8 cellular contexts compared by ENCODE assay signal in the genomic region with DNA sequence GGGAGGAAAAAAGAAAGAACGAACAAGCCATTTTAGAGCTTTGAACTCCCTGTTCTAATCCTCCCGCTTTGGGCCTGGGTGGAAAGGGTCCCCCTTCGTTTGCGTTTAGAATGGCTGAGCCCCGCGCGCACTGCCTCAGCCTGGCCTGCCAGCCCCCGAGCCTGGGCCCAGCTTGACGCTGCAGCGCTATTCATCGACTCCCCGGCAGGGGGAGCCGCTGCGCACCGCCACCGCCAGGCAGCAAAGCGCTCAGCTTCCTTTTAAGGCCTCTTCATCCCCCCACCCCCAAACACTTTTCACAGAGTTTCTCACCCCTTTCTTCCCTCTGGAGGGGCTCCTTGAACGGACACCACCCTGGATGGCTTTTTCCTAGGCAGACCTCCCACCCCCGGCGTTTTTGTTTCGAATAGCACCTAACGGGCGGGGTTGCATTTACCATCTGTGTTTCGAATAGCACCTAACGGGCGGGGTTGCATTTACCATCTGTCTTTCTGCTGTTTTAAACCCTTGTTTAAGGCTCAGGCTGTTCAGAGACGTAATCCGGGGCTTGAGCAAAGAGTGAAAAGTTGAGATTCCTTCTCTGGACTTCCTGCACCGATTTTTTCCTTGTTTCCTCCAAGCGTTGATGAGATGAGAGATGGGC. TPM values are rescaled to one million over a fixed set of nuclear protein-coding genes. Genes with fewer than 3 reads are reported as not detected.
DNase-seq lines count a peak whose midpoint lies in the region; ATAC-seq and TF ChIP-seq lines count a peak whose summit lies in the region.

No MANE protein-coding gene starts in this region.

- peak overlapping the region; percentile 21 for H3K4me2 ChIP-seq in parathyroid adenoma (ENCODE audit: low read length)

- H3K36me3 ChIP-seq in esophagus muscularis mucosa (no peaks in the 10 kb centered on the region), parathyroid adenoma (ENCODE audit: control insufficient read depth, insufficient read depth, low read length) (no peaks in the 10 kb centered on the region)

- intact Hi-C loops in esophagus muscularis mucosa (cut with DNase I): loop anchor here (10.0 kb wide), 1 partner anchor 464 kb away; no protein-coding TSS in a partner anchor

- TF ChIP-seq CTCF in GM12872 (IDR thresholded peaks at IDR 0.05; ENCODE audit: insufficient read depth, low read depth, low read length) (peak; percentile 27; the same call in 1 of the 3 replicates), esophagus muscularis mucosa (IDR thresholded peaks at IDR 0.05) (peak; percentile 18 to 91 (median 41)), parathyroid adenoma (IDR thresholded peaks at IDR 0.05) (peak; percentile 22)

- peaks cover 0 to 47% (median 0%) of the 10 kb centered on the region in 4 donors for H3K27me3 ChIP-seq in esophagus muscularis mucosa
- H3K27me3 ChIP-seq in parathyroid adenoma (ENCODE audit: control insufficient read depth, insufficient read depth, low read length): peaks cover 2% of the 10 kb centered on the region

- H2AFZ ChIP-seq in parathyroid adenoma: no peak overlapping the region

- H3K27ac ChIP-seq in esophagus muscularis mucosa (replicated peaks in 1 of 4) (no peak overlapping the region), parathyroid adenoma (no peak overlapping the region)

- ATAC-seq in HG03571 (IDR thresholded peaks at IDR 0.05; ENCODE audit: unreplicated experiment): no peak
- no peak for ATAC-seq in GM19328 (IDR thresholded peaks at IDR 0.05; ENCODE audit: unreplicated experiment)
- no peak for ATAC-seq in HG02884 (IDR thresholded peaks at IDR 0.05; ENCODE audit: unreplicated experiment)

- WGBS in esophagus muscularis mucosa: 48% methylated on average over 30 of the region's 30 CpGs

- no peak overlapping the region for H3K4me3 Mint-ChIP-seq in T-helper 2 cell treated with Interferon-gamma antibody and Interleukin-4, amounts not matched to agents 5 μg/mL and 100 μg/mL, for 36 hours

- no peak overlapping the region for H3K9ac ChIP-seq in parathyroid adenoma

- TF ChIP-seq POLR2A in esophagus muscularis mucosa (IDR thresholded peaks at IDR 0.05; ENCODE audit: low read depth): no peak

- no peaks in the 10 kb centered on the region for H3K79me2 ChIP-seq in parathyroid adenoma

- H3K36me3 Mint-ChIP-seq in T-helper 2 cell treated with Interferon-gamma antibody and Interleukin-4, amounts not matched to agents 5 μg/mL and 100 μg/mL, for 36 hours (ENCODE audit: low read depth): peaks cover 3% of the 10 kb centered on the region

- peak overlapping the region in 2 of 4 donors; percentile 26 to 30 for H3K4me3 ChIP-seq in esophagus muscularis mucosa
- H3K4me3 ChIP-seq in parathyroid adenoma (ENCODE audit: low read depth, low read length): peak overlapping the region; percentile 52

- H3K4me1 ChIP-seq in esophagus muscularis mucosa (no peaks in the 10 kb centered on the region), parathyroid adenoma (no peaks in the 10 kb centered on the region)

- H3K4me1 Mint-ChIP-seq in T-helper 2 cell treated with Interferon-gamma antibody and Interleukin-4, amounts not matched to agents 5 μg/mL and 100 μg/mL, for 36 hours (ENCODE audit: low read depth): peaks cover 5% of the 10 kb centered on the region

- TF ChIP-seq EP300 in esophagus muscularis mucosa (IDR thresholded peaks at IDR 0.05): no peak

- peaks cover 2% of the 10 kb centered on the region for H3K27me3 Mint-ChIP-seq in T-helper 2 cell treated with Interferon-gamma antibody and Interleukin-4, amounts not matched to agents 5 μg/mL and 100 μg/mL, for 36 hours (ENCODE audit: low read depth)

- H3K9me3 ChIP-seq in esophagus muscularis mucosa: peaks cover 0 to 13% (median 0%) of the 10 kb centered on the region in 4 donors
- H3K9me3 ChIP-seq in parathyroid adenoma (ENCODE audit: control insufficient read depth, low read length): no peaks in the 10 kb centered on the region

- peaks cover 32% of the 10 kb centered on the region for H3K9me3 Mint-ChIP-seq in T-helper 2 cell treated with Interferon-gamma antibody and Interleukin-4, amounts not matched to agents 5 μg/mL and 100 μg/mL, for 36 hours

- DNase-seq in T-helper 2 cell treated with Interferon-gamma antibody and Interleukin-4, amounts not matched to agents 5 μg/mL and 100 μg/mL, for 36 hours (ENCODE audit: low spot score): peak; percentile 14
- DNase-seq in esophagus muscularis mucosa (ENCODE audit: extremely low spot score): no peak
- DNase-seq in NCI-H1417 (lab: John Stamatoyannopoulos, UW): no peak

- H3K27ac Mint-ChIP-seq in T-helper 2 cell treated with Interferon-gamma antibody and Interleukin-4, amounts not matched to agents 5 μg/mL and 100 μg/mL, for 36 hours: no peak overlapping the region

RNA-seq across cellular contexts. Expression of a gene that starts 56.4 kb away (rescaled TPM):
- total RNA-seq in esophagus muscularis mucosa: under 1 TPM in 1 of 4 donors, not detected in 3; under 0.01 TPM
